ENCODE assay signal across 30 cellular contexts in genomic region chr6:703562-703961, GRCh38. TPM values are rescaled to one million over a fixed set of nuclear protein-coding genes. Genes with fewer than 3 reads are reported as not detected.
"Had no signal": no experiment of that assay in that cellular context is flagged by ENCODE, and none has a peak within 500 bp of the region (broad histone marks: within the 10 kb centered on the region; RNA-seq: fewer than 3 reads in every experiment).

No MANE protein-coding gene starts in this region.

- H3K4me1 Mint-ChIP-seq: central memory CD8-positive, alpha-beta T cell had no signal

- H3K9me3 Mint-ChIP-seq: activated T-cell treated with anti-CD3 and anti-CD28 coated beads, Interleukin-2, amount 50 U/mL, for 24 hours; central memory CD8-positive, alpha-beta T cell; dendritic cell treated with granulocyte-macrophage colony-stimulating factor and Interleukin-4, amounts not matched to agents 40 ng/mL and 50 ng/mL, for 4 days; nephron progenitor cell had no signal

- H3K4me3 ChIP-seq: breast epithelium, gastrocnemius medialis, mucosa of descending colon, ovary, right lobe of liver, testis, transverse colon had no signal

- H3K27ac ChIP-seq: breast epithelium, gastrocnemius medialis, neutrophil, ovary, right lobe of liver, testis had no signal

- H3K27ac Mint-ChIP-seq: activated T-cell treated with anti-CD3 and anti-CD28 coated beads, Interleukin-2, amount 50 U/mL, for 24 hours; dendritic cell treated with granulocyte-macrophage colony-stimulating factor and Interleukin-4, amounts not matched to agents 40 ng/mL and 50 ng/mL, for 4 days; nephron progenitor cell; progenitor cell of endocrine pancreas had no signal

- DNase-seq: activated CD4-positive, alpha-beta T cell treated with anti-CD3 and anti-CD28 coated beads for 48 hours; activated CD4-positive, alpha-beta T cell treated with anti-CD3 and anti-CD28 coated beads, Interleukin-2, amount 50 U/mL, for 48 hours; activated CD8-positive, alpha-beta memory T cell treated with anti-CD3 and anti-CD28 coated beads, Interleukin-2, amount 50 U/mL, for 48 hours; activated gamma-delta T cell treated with Interleukin-2 at 50 U/mL for 16 hours; activated naive CD4-positive, alpha-beta T cell treated with anti-CD3 and anti-CD28 coated beads, Interleukin-2, amount 50 U/mL, for 16 hours; activated T-cell treated with anti-CD3 and anti-CD28 coated beads, Interleukin-2, amount 50 U/mL, for 24 hours; amygdala; effector CD4-positive, alpha-beta T cell; erythroblast; gastrocnemius medialis; hippocampal formation; left cardiac atrium; left ventricle myocardium superior; mucosa of descending colon; nephron progenitor cell; ovary; right lobe of liver; stimulated activated CD4-positive, alpha-beta T cell treated with anti-CD3 and anti-CD28 coated beads, Interleukin-2, amount 100 ng/mL, for 48 hours; stimulated activated naive CD8-positive, alpha-beta T cell treated with anti-CD3 and anti-CD28 coated beads, Interleukin-15, Interleukin-2, amounts not matched to agents 100 U/mL and 50 U/mL, for 24 hours; testis; transverse colon had no signal

- H3K27me3 Mint-ChIP-seq: central memory CD8-positive, alpha-beta T cell had no signal

- ATAC-seq: activated CD4-positive, CD25-positive, alpha-beta regulatory T cell treated with anti-CD3 and anti-CD28 coated beads, Interleukin-2, amount 50 U/mL, for 24 hours; gastrocnemius medialis; left cardiac atrium; left ventricle myocardium superior; mucosa of descending colon; right lobe of liver; stimulated activated naive CD8-positive, alpha-beta T cell treated with anti-CD3 and anti-CD28 coated beads, Interleukin-15, Interleukin-2, amounts not matched to agents 100 U/mL and 50 U/mL, for 24 hours had no signal

- H3K4me3 Mint-ChIP-seq: activated T-cell treated with anti-CD3 and anti-CD28 coated beads, Interleukin-2, amount 50 U/mL, for 24 hours; central memory CD8-positive, alpha-beta T cell; dendritic cell treated with granulocyte-macrophage colony-stimulating factor and Interleukin-4, amounts not matched to agents 40 ng/mL and 50 ng/mL, for 4 days; nephron progenitor cell had no signal

- H3K36me3 ChIP-seq: breast epithelium, gastrocnemius medialis, neutrophil, ovary, right lobe of liver, transverse colon had no signal

- FAIRE-seq: endometrium, keratinocyte had no signal

- H3K9me3 ChIP-seq: breast epithelium, gastrocnemius medialis, mucosa of descending colon, neutrophil, ovary, right lobe of liver, testis, transverse colon had no signal

- H3K27me3 ChIP-seq: breast epithelium, ovary, right lobe of liver, testis had no signal

- H3K4me1 ChIP-seq: breast epithelium, gastrocnemius medialis, testis, transverse colon had no signal

RNA-seq across cellular contexts. Expression of gene HUS1B, which starts 46.7 kb away (rescaled TPM):
- total RNA-seq: left cardiac atrium, left ventricle myocardium superior, myocyte had no signal
